Comparison of ENCODE assay signal across 8 cellular contexts in the genomic region with DNA sequence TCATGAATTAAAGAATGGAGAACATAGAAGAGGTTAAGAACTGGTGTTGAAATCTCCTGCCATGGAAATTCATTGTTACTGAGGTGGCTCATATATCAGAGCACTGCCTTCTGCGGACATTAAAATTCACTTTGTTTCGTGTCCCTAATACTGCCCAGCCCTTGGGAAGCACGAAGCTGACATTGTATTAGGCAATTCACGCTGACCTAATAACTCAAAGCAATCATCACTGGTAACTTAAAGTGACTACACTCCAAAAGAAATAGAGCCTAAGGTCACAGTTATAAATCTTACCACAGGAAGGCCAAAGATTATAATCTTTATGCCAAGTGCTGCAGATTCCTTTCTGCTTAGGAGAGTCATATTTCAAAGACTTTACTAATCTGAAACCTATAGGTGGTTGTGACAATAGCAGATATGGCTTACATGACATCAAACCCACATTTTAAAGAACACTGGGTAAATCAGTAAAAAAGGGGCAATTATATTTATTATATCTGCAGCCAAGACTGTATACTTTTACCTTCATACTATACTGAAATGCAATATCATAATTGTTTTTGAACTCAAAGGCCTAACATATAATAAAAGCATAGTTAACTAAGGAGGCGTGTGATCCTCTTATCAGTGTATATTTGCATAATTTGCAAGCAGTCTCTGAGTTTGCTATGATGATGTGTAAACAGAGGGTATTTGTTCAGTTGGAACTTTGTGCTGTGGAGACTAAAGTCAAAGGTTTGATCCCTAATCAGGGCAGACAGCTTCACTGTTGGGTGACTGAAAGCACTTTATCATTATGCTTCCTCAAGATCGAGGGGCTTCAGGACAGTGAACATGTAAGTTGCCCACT. TPM values are rescaled to one million over a fixed set of nuclear protein-coding genes. Genes with fewer than 3 reads are reported as not detected.
DNase-seq lines count a peak whose midpoint lies in the region; ATAC-seq and TF ChIP-seq lines count a peak whose summit lies in the region.

No MANE protein-coding gene starts in this region.

- H3K4me3 ChIP-seq in GM23248 = peak overlapping the region; percentile 17; the same call in 1 of the 2 replicates
- H3K4me3 ChIP-seq in PC-9 = peak overlapping the region; percentile 25; the same call in 1 of the 2 replicates
- no peak overlapping the region for H3K4me3 ChIP-seq in skeletal muscle satellite cell (ENCODE audit: low read length)

- no peaks in the 10 kb centered on the region for H4K20me1 ChIP-seq in GM23248 (ENCODE audit: insufficient read depth)
- H4K20me1 ChIP-seq in PC-9 (ENCODE audit: insufficient read depth) = no peaks in the 10 kb centered on the region

- intact Hi-C loops in PC-9 (cut with micrococcal nuclease; ENCODE audit: unreplicated experiment) = loop anchor here (2.0 to 10.0 kb wide), 2 partner anchors 52 to 574 kb away; partner anchors contain the start of gene CAPZA2

- in situ Hi-C loops in GM23248 (cut with MboI) = loop anchor here (10.0 kb wide), 2 partner anchors 556 to 636 kb away; no protein-coding TSS in a partner anchor

- no peaks in the 10 kb centered on the region for H3K9me3 ChIP-seq in GM23248 (ENCODE audit: low read depth)
- H3K9me3 ChIP-seq in PC-9 (ENCODE audit: insufficient read depth, low read depth) = no peaks in the 10 kb centered on the region; the same call in 1 of the 2 replicates
- no peaks in the 10 kb centered on the region for H3K9me3 ChIP-seq in skeletal muscle satellite cell (replicated peaks; ENCODE audit: low read length)

- peak overlapping the region; percentile 55 for H3K27ac ChIP-seq in GM23248
- peak overlapping the region; percentile 81 for H3K27ac ChIP-seq in PC-9

- H3K36me3 ChIP-seq in GM23248 (ENCODE audit: low read depth) = no peaks in the 10 kb centered on the region
- no peaks in the 10 kb centered on the region for H3K36me3 ChIP-seq in PC-9 (ENCODE audit: low read depth)
- H3K36me3 ChIP-seq in skeletal muscle satellite cell (ENCODE audit: insufficient read depth, low read length) = no peaks in the 10 kb centered on the region

- H2AFZ ChIP-seq in GM23248 (0 out of 2 replicates have a peak overlapping the region, but pooled peaks have one; percentile 2), PC-9 (no peak overlapping the region)

- CTCF ChIA-PET in PC-9 (lab: Charles Lee) = interaction anchor here (0.6 kb wide), 1 partner anchor 240 kb away, joined by 3 read pairs; no protein-coding TSS in a partner anchor

- POLR2A ChIA-PET in PC-9 (lab: Charles Lee; ENCODE audit: unreplicated experiment) = interaction anchor here (0.6 kb wide), 1 partner anchor 599 kb away, joined by 3 read pairs; no protein-coding TSS in a partner anchor

- H3F3A ChIP-seq in GM23248 (ENCODE audit: insufficient read depth) (peaks cover 11% of the 10 kb centered on the region; the same call in 1 of the 2 replicates), PC-9 (ENCODE audit: insufficient read depth, low read depth) (peaks cover 19% of the 10 kb centered on the region; the same call in 1 of the 2 replicates)

- H3K9ac ChIP-seq in GM23248 (peak overlapping the region; percentile 31; the same call in 1 of the 2 replicates), skeletal muscle satellite cell (ENCODE audit: low read depth, low read length) (no peak overlapping the region)

- H3K4me2 ChIP-seq in GM23248 (ENCODE audit: unreplicated experiment) (peak overlapping the region; percentile 58), PC-9 (peak overlapping the region; percentile 72), skeletal muscle satellite cell (ENCODE audit: low read length) (peak overlapping the region; percentile 31)

- H3K79me2 ChIP-seq in GM23248 (ENCODE audit: insufficient read depth) (no peaks in the 10 kb centered on the region), PC-9 (ENCODE audit: low read depth) (no peaks in the 10 kb centered on the region)

- no peak for ATAC-seq in HG02870 (IDR thresholded peaks at IDR 0.05; ENCODE audit: unreplicated experiment)

- DNase-seq in GM23248 = peak; percentile 72
- DNase-seq in PC-9 = peak; percentile 57 to 98
- peak; percentile 31 for DNase-seq in iris pigment epithelial cell (ENCODE audit: low read depth)
- no peak for DNase-seq in RPMI8226
- no peak for DNase-seq in activated CD8-positive, alpha-beta memory T cell treated with anti-CD3 and anti-CD28 coated beads for 24 hours
- DNase-seq in activated naive CD4-positive, alpha-beta T cell treated with Interleukin-2 at 50 U/mL for 16 hours = no peak

- no TSS peak for BruUV-seq in PC-9 (replicated peaks; lab: Mats Ljungman, UMichigan)

- no peaks in the 10 kb centered on the region for H3K9me2 ChIP-seq in GM23248 (ENCODE audit: insufficient read depth)
- no peaks in the 10 kb centered on the region for H3K9me2 ChIP-seq in PC-9 (ENCODE audit: insufficient read depth)

- 19 to 22% methylated on average over 6 of the region's 6 CpGs for WGBS in GM23248 (ENCODE audit: low coverage in 1 of 2, low lambda C conversion rate in 2 of 2, missing lambda C conversion rate in 2 of 2), 2 experiments

- peaks cover 34% of the 10 kb centered on the region for H3K4me1 ChIP-seq in GM23248 (ENCODE audit: insufficient read depth)
- peaks cover 40% of the 10 kb centered on the region for H3K4me1 ChIP-seq in PC-9 (replicated peaks; ENCODE audit: insufficient read depth)
- peaks cover 9% of the 10 kb centered on the region for H3K4me1 ChIP-seq in skeletal muscle satellite cell (ENCODE audit: control insufficient read depth, insufficient read depth, low read length)

- TF ChIP-seq CTCF in PC-9 (conservative IDR thresholded peaks at IDR 0.05) = no peak

- H3K27me3 ChIP-seq in GM23248 (replicated peaks; ENCODE audit: insufficient read depth) (no peaks in the 10 kb centered on the region), PC-9 (ENCODE audit: insufficient read depth, low read depth) (no peaks in the 10 kb centered on the region), skeletal muscle satellite cell (ENCODE audit: control insufficient read depth, insufficient read depth, low read length) (no peaks in the 10 kb centered on the region)

RNA-seq across cellular contexts. Expression of gene CAPZA2, which starts 51.9 kb away (rescaled TPM):
- total RNA-seq in GM23248 (2014; rRNA removed; shearing (Covaris generic)) = 170 and 201 TPM in 2 replicates
- 301 and 323 TPM in 2 replicates for polyA plus RNA-seq in GM23248 (2016; fragmentation: Nextera tagmentation; extraction: Ambion mirVana)
- 171 and 203 TPM in 2 replicates for total RNA-seq in PC-9 (2021)
- total RNA-seq in skeletal muscle satellite cell (2012; rRNA removed) = 112 and 145 TPM in 2 replicates

Comparison
In these comparisons a context has a peak if more than half of its experiments do, and no peak if none do; other contexts are left out.
1. DNase-seq: peak in GM23248 (single experiment), PC-9 (2 of 2) and iris pigment epithelial cell (single experiment); none in RPMI8226 (single experiment), activated CD8-positive, alpha-beta memory T cell treated with anti-CD3 and anti-CD28 coated beads for 24 hours (single experiment) and activated naive CD4-positive, alpha-beta T cell treated with Interleukin-2 at 50 U/mL for 16 hours (single experiment).
2. Peak in every context shown above with its lines, with median percentiles within 50 percentile points of each other: H3K4me2 ChIP-seq.